9 cellular contexts compared by ENCODE assay signal in the genomic region with DNA sequence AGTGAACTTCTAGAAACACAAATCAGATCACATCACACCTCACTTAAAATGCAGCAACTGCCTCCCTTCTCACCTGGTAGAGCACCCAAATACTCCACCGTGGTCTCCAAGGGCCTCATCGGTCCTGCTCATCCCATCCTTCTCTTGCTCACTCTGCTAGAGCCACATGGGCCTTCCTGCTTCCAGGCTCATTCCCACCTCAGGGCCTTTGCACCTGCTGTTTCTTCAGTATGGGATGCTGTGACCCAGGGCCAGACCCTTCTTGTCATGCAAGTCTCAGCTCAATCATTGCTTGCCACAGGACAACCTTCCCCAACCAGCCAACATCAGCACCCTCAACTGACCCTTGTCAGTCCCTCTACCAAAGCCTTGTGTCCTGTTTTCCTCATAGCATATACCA.
"Had no signal": no experiment of that assay in that cellular context is flagged by ENCODE, and none has a peak within 500 bp of the region (broad histone marks: within the 10 kb centered on the region; RNA-seq: fewer than 3 reads in every experiment).

No MANE protein-coding gene starts in this region.

- ATAC-seq: GM23338, HCT116 had no signal

- H3K9ac ChIP-seq: GM23248 had no signal

- H3K4me3 ChIP-seq: GM23248, GM23338, HAP-1 had no signal

- H3K4me1 ChIP-seq: HAP-1 had no signal

- H2AFZ ChIP-seq: GM23248, GM23338 had no signal

- DNase-seq: GM23248, GOT3, H7, H9, HCEC 1CT, HFFc6 had no signal

- H3K36me3 ChIP-seq: HAP-1 had no signal

- H3K4me2 ChIP-seq: GM23338 had no signal

- H3K27ac ChIP-seq: GM23248 had no signal

- H3K9me3 ChIP-seq: HAP-1 had no signal
